ENCODE assay signal across 26 cellular contexts in genomic region chr1:225745231-225745630, GRCh38. TPM values are rescaled to one million over a fixed set of nuclear protein-coding genes. Genes with fewer than 3 reads are reported as not detected.
A peak's percentile ranks its signal among the peaks of the same experiment; 100 is the strongest.
DNase-seq lines count a peak whose midpoint lies in the region; ATAC-seq, FAIRE-seq and TF ChIP-seq lines count a peak whose summit lies in the region.
"Had no signal": no experiment of that assay in that cellular context is flagged by ENCODE, and none has a peak within 500 bp of the region (broad histone marks: within the 10 kb centered on the region; RNA-seq: fewer than 3 reads in every experiment).

No MANE protein-coding gene starts in this region.

- no peak for ATAC-seq in stimulated activated effector memory CD8-positive, alpha-beta T cell treated with anti-CD3 and anti-CD28 coated beads, Interleukin-12 subunit alpha, Interleukin-12 subunit beta, amount 100 ng/mL, for 72 hours
- ATAC-seq in T-helper 17 cell (no peak), GM21576 (IDR thresholded peaks at IDR 0.05; ENCODE audit: unreplicated experiment) (no peak)
- ATAC-seq: activated CD4-positive, alpha-beta T cell treated with anti-CD3 and anti-CD28 coated beads for 36 hours; GM23338 had no signal

- no peaks in the 10 kb centered on the region for H3K4me1 Mint-ChIP-seq in stimulated activated effector memory CD8-positive, alpha-beta T cell treated with anti-CD3 and anti-CD28 coated beads, Interleukin-12 subunit alpha, Interleukin-12 subunit beta, amount 100 ng/mL, for 72 hours
- H3K4me1 Mint-ChIP-seq in T-helper 17 cell = no peaks in the 10 kb centered on the region
- H3K4me1 Mint-ChIP-seq: activated CD4-positive, alpha-beta T cell treated with anti-CD3 and anti-CD28 coated beads for 36 hours had no signal

- no peaks in the 10 kb centered on the region for H3K36me3 Mint-ChIP-seq in stimulated activated effector memory CD8-positive, alpha-beta T cell treated with anti-CD3 and anti-CD28 coated beads, Interleukin-12 subunit alpha, Interleukin-12 subunit beta, amount 100 ng/mL, for 72 hours
- no peaks in the 10 kb centered on the region for H3K36me3 Mint-ChIP-seq in T-helper 17 cell (ENCODE audit: low read depth)

- peaks cover 8 to 44% (median 26%) of the 10 kb centered on the region in 3 donors for H3K4me1 ChIP-seq in esophagus squamous epithelium
- H3K4me1 ChIP-seq: prostate gland had no signal

- no peak overlapping the region for H3K4me3 ChIP-seq in esophagus squamous epithelium
- H3K4me3 ChIP-seq: adrenal gland, GM23338, prostate gland, SJSA1 had no signal

- peaks cover 3% of the 10 kb centered on the region for H3K27me3 Mint-ChIP-seq in T-helper 17 cell
- H3K27me3 Mint-ChIP-seq: activated CD4-positive, alpha-beta T cell treated with anti-CD3 and anti-CD28 coated beads for 36 hours; CD4-positive, alpha-beta T cell had no signal

- no peak overlapping the region for H3K4me3 Mint-ChIP-seq in stimulated activated effector memory CD8-positive, alpha-beta T cell treated with anti-CD3 and anti-CD28 coated beads, Interleukin-12 subunit alpha, Interleukin-12 subunit beta, amount 100 ng/mL, for 72 hours
- H3K4me3 Mint-ChIP-seq in T-helper 17 cell = no peak overlapping the region
- H3K4me3 Mint-ChIP-seq: activated CD4-positive, alpha-beta T cell treated with anti-CD3 and anti-CD28 coated beads for 36 hours; CD4-positive, alpha-beta T cell; GM23338; T-helper 1 cell treated with Interleukin-12 subunit alpha and Interleukin-12 subunit beta and Interleukin-4 antibody, amounts not matched to agents 30 μg/mL and 1 μg/mL, for 36 hours had no signal

- H3K27ac ChIP-seq in esophagus squamous epithelium = peak overlapping the region in 3 of 4 donors; percentile 30 to 92 (median 88)
- H3K27ac ChIP-seq: SJSA1 had no signal

- no peaks in the 10 kb centered on the region for H3K27me3 ChIP-seq in esophagus squamous epithelium
- H3K27me3 ChIP-seq: adrenal gland, SJSA1 had no signal

- H3K9me3 ChIP-seq in esophagus squamous epithelium (no peaks in the 10 kb centered on the region), T-helper 17 cell (ENCODE audit: control insufficient read depth, low read length, poor library complexity, severe bottlenecking) (no peaks in the 10 kb centered on the region)
- H3K9me3 ChIP-seq: adrenal gland, prostate gland, SJSA1 had no signal

- H3K36me3 ChIP-seq in esophagus squamous epithelium = no peaks in the 10 kb centered on the region
- H3K36me3 ChIP-seq: adrenal gland, prostate gland, SJSA1 had no signal

- peak overlapping the region; percentile 7 for H3K27ac Mint-ChIP-seq in stimulated activated effector memory CD8-positive, alpha-beta T cell treated with anti-CD3 and anti-CD28 coated beads, Interleukin-12 subunit alpha, Interleukin-12 subunit beta, amount 100 ng/mL, for 72 hours
- no peak overlapping the region for H3K27ac Mint-ChIP-seq in T-helper 17 cell
- H3K27ac Mint-ChIP-seq: activated CD4-positive, alpha-beta T cell treated with anti-CD3 and anti-CD28 coated beads for 36 hours; CD4-positive, alpha-beta T cell; GM23338; HFFc6; T-helper 1 cell treated with Interleukin-12 subunit alpha and Interleukin-12 subunit beta and Interleukin-4 antibody, amounts not matched to agents 30 μg/mL and 1 μg/mL, for 36 hours had no signal

- TF ChIP-seq POLR2A in esophagus squamous epithelium (IDR thresholded peaks at IDR 0.05) = no peak

- FAIRE-seq in GM19239 (lab: Jason Lieb, UNC) = no peak
- FAIRE-seq: bronchial epithelial cell, endometrium, RCC 7860 had no signal

- peak; percentile 77 for DNase-seq in DMS 273 (lab: John Stamatoyannopoulos, UW; ENCODE audit: unreplicated experiment)
- peak; percentile 98 for DNase-seq in NCI-H446 treated with DMSO at 0.1 percent for 48 hours (lab: John Stamatoyannopoulos, UW)
- DNase-seq in esophagus squamous epithelium (lab: John Stamatoyannopoulos, UW) = no peak
- DNase-seq in stimulated activated effector memory CD8-positive, alpha-beta T cell treated with anti-CD3 and anti-CD28 coated beads, Interleukin-12 subunit alpha, Interleukin-12 subunit beta, amount 100 ng/mL, for 72 hours (ENCODE audit: low spot score in 2 of 2) = no peak
- DNase-seq in T-helper 17 cell = no peak
- no peak for DNase-seq in GM19239 (ENCODE audit: insufficient read length, low spot score)
- DNase-seq in superior temporal gyrus (ENCODE audit: extremely low spot score) = no peak
- DNase-seq: activated CD4-positive, alpha-beta T cell treated with anti-CD3 and anti-CD28 coated beads for 36 hours; activated gamma-delta T cell; adrenal gland; CD4-positive, alpha-beta T cell; GDM1; glutamatergic neuron; HFFc6; kidney glomerular epithelial cell; NCI-H1417; NCI-H2171; NCI-H524 treated with DMSO at 0.1 percent for 48 hours had no signal

- H3K9me3 Mint-ChIP-seq in stimulated activated effector memory CD8-positive, alpha-beta T cell treated with anti-CD3 and anti-CD28 coated beads, Interleukin-12 subunit alpha, Interleukin-12 subunit beta, amount 100 ng/mL, for 72 hours = no peaks in the 10 kb centered on the region
- H3K9me3 Mint-ChIP-seq: CD4-positive, alpha-beta T cell; GM23338; HFFc6; T-helper 1 cell treated with Interleukin-12 subunit alpha and Interleukin-12 subunit beta and Interleukin-4 antibody, amounts not matched to agents 30 μg/mL and 1 μg/mL, for 36 hours had no signal

- TF ChIP-seq CTCF in esophagus squamous epithelium (IDR thresholded peaks at IDR 0.05) = no peak

- intact Hi-C loops in esophagus squamous epithelium (cut with DNase I) = no loop called here

RNA-seq across cellular contexts. Expression of gene SRP9, which starts 32.4 kb away (rescaled TPM):
- total RNA-seq in esophagus squamous epithelium = 100 to 1,000 TPM; 115 to 229 (median 175) TPM
- 10 to 100 TPM; 85.5 to 87.6 TPM for total RNA-seq in T-helper 17 cell

Comparison
In these comparisons a context has a peak if more than half of its experiments do, and no peak if none do; other contexts are left out.
1. DNase-seq: peak in DMS 273 (single experiment) and NCI-H446 treated with DMSO at 0.1 percent for 48 hours (single experiment); none in esophagus squamous epithelium (single experiment), stimulated activated effector memory CD8-positive, alpha-beta T cell treated with anti-CD3 and anti-CD28 coated beads, Interleukin-12 subunit alpha, Interleukin-12 subunit beta, amount 100 ng/mL, for 72 hours (0 of 2), T-helper 17 cell (0 of 3), GM19239 (single experiment) and superior temporal gyrus (single experiment).